13 cellular contexts compared by ENCODE assay signal in genomic region chr6:6331393-6331792, GRCh38. TPM values are rescaled to one million over a fixed set of nuclear protein-coding genes. Genes with fewer than 3 reads are reported as not detected.
DNase-seq lines count a peak whose midpoint lies in the region; ATAC-seq, FAIRE-seq and TF ChIP-seq lines count a peak whose summit lies in the region.
"Had no signal": no experiment of that assay in that cellular context is flagged by ENCODE, and none has a peak within 500 bp of the region (broad histone marks: within the 10 kb centered on the region; RNA-seq: fewer than 3 reads in every experiment).

No MANE protein-coding gene starts in this region.

- peaks cover 0 to 12% of the 10 kb centered on the region in 2 experiments; a peak in 2 of 5 replicates for H3K27me3 ChIP-seq in HepG2 (ENCODE audit: control insufficient read depth in 1 of 2, insufficient read depth in 2 of 2, low read length in 2 of 2)
- H3K27me3 ChIP-seq: left lung had no signal

- H2AFZ ChIP-seq in HepG2 (ENCODE audit: low read length) = no peak overlapping the region

- H3K36me3 ChIP-seq in HepG2 (replicated peaks in 1 of 2; ENCODE audit: control insufficient read depth in 1 of 2, insufficient read depth in 2 of 2, low read length in 2 of 2) = no peaks in the 10 kb centered on the region
- H3K36me3 ChIP-seq: left lung had no signal

- no peaks in the 10 kb centered on the region for H3K4me1 ChIP-seq in HepG2 (ENCODE audit: insufficient read depth, low read length)

- no peaks in the 10 kb centered on the region for H3K36me3 Mint-ChIP-seq in naive B cell
- H3K36me3 Mint-ChIP-seq in naive thymus-derived CD8-positive, alpha-beta T cell = no peaks in the 10 kb centered on the region

- H3K27ac ChIP-seq in HepG2 (ENCODE audit: extremely low read length, insufficient read depth, low read length) = no peak overlapping the region
- H3K27ac ChIP-seq: left lung had no signal

- H3K9me3 Mint-ChIP-seq in naive B cell = peaks cover 0 to 4% (median 0%) of the 10 kb centered on the region in 7 donors
- no peaks in the 10 kb centered on the region for H3K9me3 Mint-ChIP-seq in naive thymus-derived CD8-positive, alpha-beta T cell

- no peak for TF ChIP-seq POLR2A in HepG2 (IDR thresholded peaks at IDR 0.05; ENCODE audit: insufficient read depth in 1 of 2, low read depth in 2 of 2, low read length in 2 of 2)

- H3K27me3 Mint-ChIP-seq in naive B cell = peaks cover 0 to 2% (median 0%) of the 10 kb centered on the region in 3 donors
- H3K27me3 Mint-ChIP-seq in naive thymus-derived CD8-positive, alpha-beta T cell = peaks cover 0 to 11% (median under 1%) of the 10 kb centered on the region in 5 donors

- CTCF ChIA-PET in HepG2 (lab: Yijun Ruan, JAX; ENCODE audit: low intra/inter-chr PET ratio, low total read pairs) = no interaction called here

- no peaks in the 10 kb centered on the region for H3K9me3 ChIP-seq in HepG2 (ENCODE audit: low read length)
- H3K9me3 ChIP-seq: left lung had no signal

- peaks cover 32 to 44% (median 34%) of the 10 kb centered on the region in 3 donors for H3K4me1 Mint-ChIP-seq in naive B cell
- peaks cover 0 to 29% (median 8%) of the 10 kb centered on the region in 4 donors for H3K4me1 Mint-ChIP-seq in naive thymus-derived CD8-positive, alpha-beta T cell

- H3K9ac ChIP-seq in HepG2 (ENCODE audit: insufficient read depth, low read depth, low read length) = no peak overlapping the region

- TF ChIP-seq RAD21 in HepG2 (CRISPR knock-in tag; IDR thresholded peaks at IDR 0.05) = no peak

- WGBS in HepG2 (ENCODE audit: low lambda C conversion rate) = 37% methylated on average over 6 of the region's 6 CpGs

- DNase-seq in naive B cell (peak; percentile 44), NCI-H524 (lab: John Stamatoyannopoulos, UW) (no peak), HepG2 (ENCODE audit: low spot score) (no peak), COLO829 (ENCODE audit: low spot score) (no peak)
- DNase-seq in naive thymus-derived CD8-positive, alpha-beta T cell = no peak
- DNase-seq: activated CD4-positive, alpha-beta T cell treated with anti-CD3 and anti-CD28 coated beads for 1 hour; cortex of kidney; left lung; NCI-H187 had no signal

- no peaks in the 10 kb centered on the region for H4K20me1 ChIP-seq in HepG2 (ENCODE audit: insufficient read depth, low read length)

- TF ChIP-seq CTCF in HepG2 (CRISPR knock-in tag; IDR thresholded peaks at IDR 0.05) = no peak

- in situ Hi-C loops in HepG2 (cut with HindIII; ENCODE audit: extremely low pct_ligation_motif_present, low pct_unique_long_range_greater_than_20kb) = no loop called here

- FAIRE-seq in HepG2 (lab: Jason Lieb, UNC) = no peak
- FAIRE-seq: G401.6 had no signal

- H3K27ac Mint-ChIP-seq in naive B cell = peak overlapping the region in 4 of 6 donors; percentile 76 to 99 (median 84)
- peak overlapping the region in 2 of 10 donors; percentile 22 to 63 for H3K27ac Mint-ChIP-seq in naive thymus-derived CD8-positive, alpha-beta T cell

- intact Hi-C loops in HepG2 (cut with micrococcal nuclease; ENCODE audit: unreplicated experiment) = no loop called here

- POLR2A ChIA-PET in naive thymus-derived CD8-positive, alpha-beta T cell (lab: Charles Lee) = no interaction called here
- POLR2A ChIA-PET in HepG2 (lab: Yijun Ruan, JAX) = no interaction called here

- no peak overlapping the region for H3K4me3 ChIP-seq in HepG2 (replicated peaks in 1 of 3; ENCODE audit: insufficient read depth in 1 of 3, low read depth in 2 of 3, low read length in 3 of 3)
- H3K4me3 ChIP-seq: left lung had no signal

- TF ChIP-seq EP300 in HepG2 (IDR thresholded peaks at IDR 0.05; ENCODE audit: low read depth in 2 of 2, low read length in 2 of 2) (no peak), HepG2 (CRISPR knock-in tag; IDR thresholded peaks at IDR 0.05; ENCODE audit: borderline replicate concordance) (no peak)

- H3K4me2 ChIP-seq in HepG2 (ENCODE audit: low read depth, low read length) = no peak overlapping the region

- H3K79me2 ChIP-seq in HepG2 (ENCODE audit: insufficient read depth, low read length) = no peaks in the 10 kb centered on the region

- BruUV-seq in HepG2 (replicated peaks; lab: Mats Ljungman, UMichigan) = no TSS peak

- peak overlapping the region in 7 of 8 donors; percentile 21 to 90 (median 70) for H3K4me3 Mint-ChIP-seq in naive B cell
- H3K4me3 Mint-ChIP-seq in naive thymus-derived CD8-positive, alpha-beta T cell = peak overlapping the region in 3 of 10 donors; percentile 5 to 38 (median 12)

- ATAC-seq in GM18519 (IDR thresholded peaks at IDR 0.05; ENCODE audit: low FRiP score, unreplicated experiment) (peak; percentile 53), GM21825 (IDR thresholded peaks at IDR 0.05; ENCODE audit: unreplicated experiment) (peak; percentile 62), HG03575 (IDR thresholded peaks at IDR 0.05; ENCODE audit: extremely low read depth, insufficient number of reproducible peaks, low FRiP score, unreplicated experiment) (peak; percentile 57), naive B cell (ENCODE audit: low read depth in 2 of 2) (peak; percentile 35 to 82), HepG2 (no peak)
- no peak for ATAC-seq in naive thymus-derived CD8-positive, alpha-beta T cell

TF ChIP-seq in HepG2, 621 proteins besides CTCF, POLR2A, EP300 and RAD21:
- TF ChIP-seq HNRNPK (IDR thresholded peaks at IDR 0.05; ENCODE audit: low read depth, low read length, poor library complexity, severe bottlenecking) (no peak), CHD2 (IDR thresholded peaks at IDR 0.05; ENCODE audit: low read depth, low read length) (no peak), PLRG1 (conservative IDR thresholded peaks at IDR 0.05) (no peak), TCF7 (IDR thresholded peaks at IDR 0.05; ENCODE audit: low read depth) (no peak), ZNF557 (CRISPR knock-in tag; IDR thresholded peaks at IDR 0.05) (no peak), ARHGAP35 (CRISPR knock-in tag; IDR thresholded peaks at IDR 0.05; ENCODE audit: borderline replicate concordance) (no peak), ZNF317 (CRISPR knock-in tag; IDR thresholded peaks at IDR 0.05) (no peak), FOXP1 (IDR thresholded peaks at IDR 0.05) (no peak), FOXP1 (CRISPR knock-in tag; IDR thresholded peaks at IDR 0.05) (no peak), FOXA3 (CRISPR knock-in tag; IDR thresholded peaks at IDR 0.05) (no peak), ZNF460 (CRISPR knock-in tag; IDR thresholded peaks at IDR 0.05; ENCODE audit: borderline replicate concordance) (no peak), KDM3A (CRISPR knock-in tag; IDR thresholded peaks at IDR 0.05; ENCODE audit: low read depth) (no peak), ZNF205 (CRISPR knock-in tag; IDR thresholded peaks at IDR 0.05) (no peak), ZNF740 (CRISPR knock-in tag; IDR thresholded peaks at IDR 0.05) (no peak), ZNF790 (CRISPR knock-in tag; IDR thresholded peaks at IDR 0.05; ENCODE audit: borderline replicate concordance) (no peak)
TF ChIP-seq in HepG2: peak in this region for 0.

RNA-seq across cellular contexts. Expression of gene F13A1, which starts 10.9 kb away (rescaled TPM):
- polyA plus RNA-seq in naive B cell (ENCODE audit: low read depth in 6 of 6) = 1 to 10 TPM; 3.3 to 9.0 (median 6.6) TPM
- 1 to 10 TPM; 1.3 to 1.6 TPM for total RNA-seq in naive thymus-derived CD8-positive, alpha-beta T cell
- polyA plus RNA-seq in naive thymus-derived CD8-positive, alpha-beta T cell = under 1 TPM in 2 of 3 donors, not detected in 1; 0.04 to 0.12 TPM
- total RNA-seq in HepG2 (2016; rRNA removed; fragmentation: Illumina TruSeq; extraction: Trizol) = not detected in 2 replicates
- total RNA-seq in HepG2 (2016; cell fraction: cytosol; rRNA removed; fragmentation: Illumina TruSeq; extraction: Trizol; ENCODE audit: low read depth) = not detected in 2 replicates
- not detected in 2 replicates for total RNA-seq in HepG2 (2016; cell fraction: insoluble cytoplasmic fraction; rRNA removed; fragmentation: Illumina TruSeq; extraction: Trizol)
- total RNA-seq in HepG2 (2016; cell fraction: membrane; rRNA removed; fragmentation: Illumina TruSeq; extraction: Trizol) = not detected in 2 replicates
- total RNA-seq in HepG2 (2016; cell fraction: nucleus; rRNA removed; fragmentation: Illumina TruSeq; extraction: Trizol) = not detected in 2 replicates
- polyA plus RNA-seq in HepG2 (2011; rRNA removed) = not detected in 2 replicates
- not detected in 2 replicates for polyA plus RNA-seq in HepG2 (2011; cell fraction: cytosol; rRNA removed)
- polyA plus RNA-seq in HepG2 (2011; cell fraction: nucleus; rRNA removed) = not detected in 2 replicates
- not detected in 2 replicates for polyA plus RNA-seq in HepG2 (2012)
- not detected in 2 replicates for polyA plus RNA-seq in HepG2 (2016; cell fraction: cytosol; fragmentation: Illumina TruSeq; extraction: Trizol; ENCODE audit: low read depth)
- not detected in 2 replicates for polyA plus RNA-seq in HepG2 (2016; cell fraction: insoluble cytoplasmic fraction; fragmentation: Illumina TruSeq; extraction: Trizol; ENCODE audit: low read depth)
- polyA plus RNA-seq in HepG2 (2016; cell fraction: membrane; fragmentation: Illumina TruSeq; extraction: Trizol; ENCODE audit: low read depth) = not detected in 2 replicates
- polyA plus RNA-seq in HepG2 (2016; cell fraction: nucleus; fragmentation: Illumina TruSeq; extraction: Trizol; ENCODE audit: insufficient read depth, low read depth) = not detected in 2 replicates
- polyA minus RNA-seq in HepG2 (2011; rRNA and poly(A)+ RNA removed; ENCODE audit: low replicate concordance) = not detected in 2 replicates
- not detected in 2 replicates for polyA minus RNA-seq in HepG2 (2011; cell fraction: cytosol; rRNA and poly(A)+ RNA removed)
- not detected in 2 replicates for polyA minus RNA-seq in HepG2 (2011; cell fraction: nucleus; rRNA and poly(A)+ RNA removed)

Comparison
In these comparisons a context has a peak if more than half of its experiments do, and no peak if none do; other contexts are left out.
1. ATAC-seq: peak in GM18519 (single experiment), GM21825 (single experiment), HG03575 (single experiment) and naive B cell (2 of 2); none in naive thymus-derived CD8-positive, alpha-beta T cell (0 of 2) and HepG2 (single experiment).